In genomic region chr20:40689100-40689942, GRCh38 we compare ENCODE assay signal across 1 cellular context.
TF ChIP-seq lines count a peak whose summit lies in the region.

TSS of gene MAFB (minus strand) at chr20:40689236. CDS start at chr20:40688850, 386 bp downstream.

TF ChIP-seq in HepG2, 621 proteins besides CTCF, POLR2A, EP300 and RAD21 (continued from another document and continues in another):
- TF ChIP-seq ZBTB40 (IDR thresholded peaks at IDR 0.05) (no peak), ZBTB40 (CRISPR knock-in tag; IDR thresholded peaks at IDR 0.05) (no peak), YEATS2 (CRISPR knock-in tag; IDR thresholded peaks at IDR 0.05; ENCODE audit: borderline replicate concordance) (no peak), ZSCAN21 (CRISPR knock-in tag; IDR thresholded peaks at IDR 0.05; ENCODE audit: borderline replicate concordance) (no peak), ZNF691 (CRISPR knock-in tag; IDR thresholded peaks at IDR 0.05; ENCODE audit: borderline replicate concordance, low read depth) (no peak), ZNF607 (CRISPR knock-in tag; IDR thresholded peaks at IDR 0.05; ENCODE audit: borderline replicate concordance) (no peak; the same call in 1 of the 2 replicates), HNF4A (CRISPR knock-in tag; IDR thresholded peaks at IDR 0.05) (no peak), ZNF468 (CRISPR knock-in tag; IDR thresholded peaks at IDR 0.05) (no peak), TOE1 (CRISPR knock-in tag; IDR thresholded peaks at IDR 0.05) (no peak), ZNF556 (CRISPR knock-in tag; IDR thresholded peaks at IDR 0.05; ENCODE audit: borderline replicate concordance) (no peak), ESRRA (CRISPR knock-in tag; IDR thresholded peaks at IDR 0.05; ENCODE audit: low read depth) (no peak; the same call in 1 of the 2 replicates), CBX1 (IDR thresholded peaks at IDR 0.05; ENCODE audit: low read depth) (no peak), ZFP36L1 (CRISPR knock-in tag; IDR thresholded peaks at IDR 0.05) (no peak), ZNF17 (CRISPR knock-in tag; IDR thresholded peaks at IDR 0.05) (no peak), ZNF501 (CRISPR knock-in tag; IDR thresholded peaks at IDR 0.05) (no peak), DNMT3B (CRISPR knock-in tag; conservative IDR thresholded peaks at IDR 0.05) (no peak), SRSF1 (optimal IDR thresholded peaks at IDR 0.05; ENCODE audit: low read depth, low read length) (peak; percentile 37), CREB1 (IDR thresholded peaks at IDR 0.05) (no peak; the same call in 1 of the 2 replicates), CREB1 (CRISPR knock-in tag; IDR thresholded peaks at IDR 0.05) (no peak), BHLHE40 (IDR thresholded peaks at IDR 0.05; ENCODE audit: low read length) (no peak), ZNF609 (CRISPR knock-in tag; IDR thresholded peaks at IDR 0.05; ENCODE audit: borderline replicate concordance) (no peak), JUNB (CRISPR knock-in tag; IDR thresholded peaks at IDR 0.05; ENCODE audit: borderline replicate concordance) (no peak), ZXDC (CRISPR knock-in tag; IDR thresholded peaks at IDR 0.05) (no peak), ZBTB2 (CRISPR knock-in tag; IDR thresholded peaks at IDR 0.05; ENCODE audit: low read depth) (no peak), ZBTB42 (CRISPR knock-in tag; IDR thresholded peaks at IDR 0.05) (no peak; the same call in 1 of the 2 replicates), IRF2 (CRISPR knock-in tag; IDR thresholded peaks at IDR 0.05) (no peak), ZBTB34 (CRISPR knock-in tag; IDR thresholded peaks at IDR 0.05) (no peak), THAP11 (CRISPR knock-in tag; IDR thresholded peaks at IDR 0.05) (no peak), ZNF781 (CRISPR knock-in tag; IDR thresholded peaks at IDR 0.05; ENCODE audit: borderline replicate concordance, not compliant biosample characterization) (peak; percentile 23), HMGXB4 (CRISPR knock-in tag; IDR thresholded peaks at IDR 0.05; ENCODE audit: borderline replicate concordance in 1 of 2, low read depth in 1 of 2) (no peak; a peak in 1 of 4 replicates), NAIF1 (CRISPR knock-in tag; IDR thresholded peaks at IDR 0.05; ENCODE audit: borderline replicate concordance) (no peak; the same call in 1 of the 2 replicates), CERS6 (CRISPR knock-in tag; IDR thresholded peaks at IDR 0.05) (no peak), GFI1 (CRISPR knock-in tag; IDR thresholded peaks at IDR 0.05; ENCODE audit: borderline replicate concordance) (no peak), ZNF383 (CRISPR knock-in tag; IDR thresholded peaks at IDR 0.05; ENCODE audit: borderline replicate concordance) (no peak), SRSF9 (IDR thresholded peaks at IDR 0.05; ENCODE audit: borderline replicate concordance, insufficient read depth, low read depth, low read length, poor library complexity, severe bottlenecking) (no peak)
